ENCODE assay signal across 7 cellular contexts in the genomic region with DNA sequence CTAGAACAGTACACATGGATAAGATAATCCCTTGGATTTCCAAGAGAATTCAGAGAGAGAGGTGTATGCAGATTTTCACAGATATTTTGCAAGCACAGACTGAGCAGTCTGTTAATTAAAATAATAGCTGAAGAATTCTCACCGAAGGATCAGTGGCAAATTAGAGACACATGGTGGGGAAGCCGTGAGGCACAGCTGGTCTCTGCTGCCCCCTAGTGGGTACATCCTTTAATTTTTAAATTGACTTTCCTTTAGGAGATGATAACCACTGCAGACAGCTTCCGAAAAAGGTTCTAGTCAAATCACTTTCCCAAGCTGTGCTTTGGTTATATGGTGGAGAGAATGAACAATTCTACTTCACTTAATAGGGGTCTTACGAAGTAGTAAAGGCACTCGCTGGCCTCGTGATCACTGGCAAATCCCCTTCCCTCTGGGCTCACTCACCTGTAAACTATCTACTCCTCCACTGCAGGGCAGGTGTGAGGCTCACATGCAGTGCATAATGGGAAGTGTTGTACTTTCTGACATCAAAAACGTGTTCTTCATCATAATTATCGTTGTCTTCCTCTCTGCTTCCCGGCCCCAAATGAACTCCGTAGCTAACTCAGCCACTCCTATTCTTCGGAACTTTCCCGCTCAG. TPM values are rescaled to one million over a fixed set of nuclear protein-coding genes. Genes with fewer than 3 reads are reported as not detected.
DNase-seq lines count a peak whose midpoint lies in the region; ATAC-seq, FAIRE-seq and TF ChIP-seq lines count a peak whose summit lies in the region.

No MANE protein-coding gene starts in this region.

- 56 to 62% (median 58%) methylated on average over 12 of the region's 12 CpGs for WGBS in heart left ventricle, 4 donors

- H3K27me3 ChIP-seq in MG63 (no peaks in the 10 kb centered on the region), heart left ventricle (no peaks in the 10 kb centered on the region)

- TF ChIP-seq POLR2A in GM12892 (IDR thresholded peaks at IDR 0.05; ENCODE audit: low read depth, low read length) (no peak), heart left ventricle (IDR thresholded peaks at IDR 0.05) (no peak)

- H3K9me3 Mint-ChIP-seq in activated naive CD8-positive, alpha-beta T cell treated with anti-CD3 and anti-CD28 coated beads for 36 hours: no peaks in the 10 kb centered on the region

- DNase-seq in GM12892 (ENCODE audit: insufficient read length) (peak; percentile 29), MG63 (peak; percentile 26), SKM-1 treated with dmso at 0.1 percent for 144 hours (lab: John Stamatoyannopoulos, UW; ENCODE audit: unreplicated experiment) (peak; percentile 32), heart left ventricle (peak in 4 of 5 donors; percentile 44 to 57 (median 52)), retinal pigment epithelial cell (ENCODE audit: low read depth) (no peak), posterior vena cava (ENCODE audit: low spot score) (no peak)
- peak; percentile 34 for DNase-seq in activated naive CD8-positive, alpha-beta T cell treated with anti-CD3 and anti-CD28 coated beads for 36 hours

- no peaks in the 10 kb centered on the region for H3K27me3 Mint-ChIP-seq in activated naive CD8-positive, alpha-beta T cell treated with anti-CD3 and anti-CD28 coated beads for 36 hours

- H3K4me3 Mint-ChIP-seq in activated naive CD8-positive, alpha-beta T cell treated with anti-CD3 and anti-CD28 coated beads for 36 hours: no peak overlapping the region

- intact Hi-C loops in heart left ventricle (cut with DNase I) (loop anchor here (1.0 to 10.0 kb wide), 16 partner anchors 188 to 515 kb away; a partner anchor contains a TSS), posterior vena cava (cut with DNase I) (loop anchor here (5.0 to 10.0 kb wide), 4 partner anchors 195 to 518 kb away; a partner anchor contains a TSS)

- FAIRE-seq in GM12892 (lab: Jason Lieb, UNC): no peak

- peaks cover 5% of the 10 kb centered on the region for H3K4me1 Mint-ChIP-seq in activated naive CD8-positive, alpha-beta T cell treated with anti-CD3 and anti-CD28 coated beads for 36 hours

- H3K27ac Mint-ChIP-seq in activated naive CD8-positive, alpha-beta T cell treated with anti-CD3 and anti-CD28 coated beads for 36 hours: no peak overlapping the region

- peak in 3 of 4 donors; percentile 61 to 79 (median 78) for ATAC-seq in heart left ventricle

- peaks cover 4% of the 10 kb centered on the region; the same call in 1 of the 2 replicates for H3K9me3 ChIP-seq in MG63
- peaks cover 0 to 5% (median 0%) of the 10 kb centered on the region in 12 donors for H3K9me3 ChIP-seq in heart left ventricle

- H3K36me3 ChIP-seq in MG63 (peaks cover 14% of the 10 kb centered on the region; the same call in 1 of the 2 replicates), heart left ventricle (peaks cover 0 to 42% (median 14%) of the 10 kb centered on the region in 9 donors)

- TF ChIP-seq CTCF in heart left ventricle (IDR thresholded peaks at IDR 0.05) (peak; percentile 74 to 97 (median 92)), retinal pigment epithelial cell (conservative IDR thresholded peaks at IDR 0.05; ENCODE audit: low read depth, low read length) (peak; percentile 72)

- H3K27ac ChIP-seq in heart left ventricle: no peak overlapping the region

- peaks cover 0 to 8% (median 1%) of the 10 kb centered on the region in 12 donors for H3K4me1 ChIP-seq in heart left ventricle

- H3K36me3 Mint-ChIP-seq in activated naive CD8-positive, alpha-beta T cell treated with anti-CD3 and anti-CD28 coated beads for 36 hours: peaks cover 12% of the 10 kb centered on the region

- H3K4me3 ChIP-seq in MG63 (no peak overlapping the region), heart left ventricle (no peak overlapping the region), retinal pigment epithelial cell (ENCODE audit: low read length) (no peak overlapping the region)

RNA-seq across cellular contexts. Expression of a gene that starts 19.5 kb away (rescaled TPM):
- polyA plus RNA-seq in GM12892 (2012; ENCODE audit: missing spikeins): 12.7 TPM
- 23.4 and 25.5 TPM in 2 replicates for total RNA-seq in MG63 (2014; rRNA removed; shearing (Covaris generic); ENCODE audit: low replicate concordance)
- total RNA-seq in activated naive CD8-positive, alpha-beta T cell treated with anti-CD3 and anti-CD28 coated beads for 36 hours: 10 to 100 TPM; 20.7 to 21.0 TPM
- total RNA-seq in heart left ventricle (10 to 100 TPM; 11.2 to 19.8 (median 14.8) TPM), posterior vena cava (10 to 100 TPM; 21.0 to 24.1 TPM)
- 10 to 100 TPM; 11.5 to 18.3 TPM for polyA plus RNA-seq in heart left ventricle

RNA-seq across cellular contexts. Expression of a gene that starts 30.6 kb away (rescaled TPM):
- polyA plus RNA-seq in GM12892 (2012; ENCODE audit: missing spikeins): 3.5 TPM
- 8.4 and 13.9 TPM in 2 replicates for total RNA-seq in MG63 (2014; rRNA removed; shearing (Covaris generic); ENCODE audit: low replicate concordance)
- total RNA-seq in activated naive CD8-positive, alpha-beta T cell treated with anti-CD3 and anti-CD28 coated beads for 36 hours: 10 to 100 TPM; 28.2 to 29.9 TPM
- 10 to 100 TPM in 4 of 9 donors, 1 to 10 TPM in 5; 5.3 to 30.8 (median 8.0) TPM for total RNA-seq in heart left ventricle
- 1 to 10 TPM; 3.2 to 7.2 TPM for polyA plus RNA-seq in heart left ventricle
- total RNA-seq in posterior vena cava: 10 to 100 TPM; 17.6 to 24.2 TPM

Comparison
In these comparisons a context has a peak if more than half of its experiments do, and no peak if none do; other contexts are left out.
1. DNase-seq: peak in GM12892 (single experiment), MG63 (single experiment), SKM-1 treated with dmso at 0.1 percent for 144 hours (single experiment), activated naive CD8-positive, alpha-beta T cell treated with anti-CD3 and anti-CD28 coated beads for 36 hours (single experiment) and heart left ventricle (4 of 5); none in retinal pigment epithelial cell (single experiment) and posterior vena cava (single experiment).